19 cellular contexts compared by ENCODE assay signal in the genomic region with DNA sequence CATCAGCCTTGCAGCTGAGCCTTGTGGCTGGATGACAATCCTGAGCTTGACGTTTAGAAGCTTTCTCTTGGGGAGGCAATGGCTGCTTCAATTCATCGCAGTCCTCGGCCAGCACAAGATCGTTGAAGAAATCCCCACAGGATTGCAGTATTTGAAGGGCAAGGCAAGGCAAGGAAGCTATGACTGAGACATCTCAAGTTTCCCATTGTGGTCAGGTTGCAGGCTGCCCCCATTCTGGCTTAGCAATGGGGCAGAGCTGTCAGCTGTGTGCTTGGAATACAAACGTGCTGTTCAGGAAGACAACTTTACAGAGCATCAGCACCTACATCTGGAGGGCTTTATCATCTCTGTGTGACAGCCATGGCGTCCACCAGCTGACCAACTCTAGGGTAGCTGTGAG.
DNase-seq lines count a peak whose midpoint lies in the region; ATAC-seq and TF ChIP-seq lines count a peak whose summit lies in the region.
"Had no signal": no experiment of that assay in that cellular context is flagged by ENCODE, and none has a peak within 500 bp of the region (broad histone marks: within the 10 kb centered on the region; RNA-seq: fewer than 3 reads in every experiment).

No MANE protein-coding gene starts in this region.

- H3K27ac Mint-ChIP-seq in nephron = peak overlapping the region in 2 of 3 experiments; percentile 2 to 37
- no peak overlapping the region for H3K27ac Mint-ChIP-seq in activated naive CD8-positive, alpha-beta T cell treated with anti-CD3 and anti-CD28 coated beads, Interleukin-2, amount 50 U/mL, for 24 hours
- H3K27ac Mint-ChIP-seq: IgD-negative memory B cell; immature natural killer cell; naive thymus-derived CD4-positive, alpha-beta T cell had no signal

- ATAC-seq in activated naive CD8-positive, alpha-beta T cell treated with anti-CD3 and anti-CD28 coated beads, Interleukin-2, amount 50 U/mL, for 24 hours = no peak
- ATAC-seq: naive thymus-derived CD4-positive, alpha-beta T cell had no signal

- TF ChIP-seq CTCF in brain microvascular endothelial cell (IDR thresholded peaks at IDR 0.05; ENCODE audit: low read depth, low read length, missing control alignments) (no peak), nephron (IDR thresholded peaks at IDR 0.05; ENCODE audit: unreplicated experiment in 3 of 3) (no peak)

- H3K27me3 ChIP-seq in brain microvascular endothelial cell (replicated peaks) = no peaks in the 10 kb centered on the region

- in situ Hi-C loops in brain microvascular endothelial cell (cut with HindIII; ENCODE audit: low pct_ligation_motif_present, low sequenced_read_pairs) = no loop called here

- no peak overlapping the region for H3K27ac ChIP-seq in brain microvascular endothelial cell

- no peak overlapping the region for H3K4me3 ChIP-seq in brain microvascular endothelial cell (ENCODE audit: low read depth, low read length)
- H3K4me3 ChIP-seq: lung had no signal

- no peaks in the 10 kb centered on the region for H3K27me3 Mint-ChIP-seq in nephron (ENCODE audit: low read depth)
- H3K27me3 Mint-ChIP-seq in activated naive CD8-positive, alpha-beta T cell treated with anti-CD3 and anti-CD28 coated beads, Interleukin-2, amount 50 U/mL, for 24 hours = no peaks in the 10 kb centered on the region
- H3K27me3 Mint-ChIP-seq: IgD-negative memory B cell; naive thymus-derived CD4-positive, alpha-beta T cell had no signal

- H3K4me1 Mint-ChIP-seq in nephron = peaks cover 34% of the 10 kb centered on the region
- H3K4me1 Mint-ChIP-seq in activated naive CD8-positive, alpha-beta T cell treated with anti-CD3 and anti-CD28 coated beads, Interleukin-2, amount 50 U/mL, for 24 hours = no peaks in the 10 kb centered on the region
- H3K4me1 Mint-ChIP-seq: IgD-negative memory B cell, immature natural killer cell had no signal

- H3K36me3 Mint-ChIP-seq in nephron (ENCODE audit: low read depth) = no peaks in the 10 kb centered on the region
- no peaks in the 10 kb centered on the region for H3K36me3 Mint-ChIP-seq in activated naive CD8-positive, alpha-beta T cell treated with anti-CD3 and anti-CD28 coated beads, Interleukin-2, amount 50 U/mL, for 24 hours (ENCODE audit: low read depth)
- H3K36me3 Mint-ChIP-seq: immature natural killer cell had no signal

- H3K9me3 Mint-ChIP-seq in nephron = no peaks in the 10 kb centered on the region
- H3K9me3 Mint-ChIP-seq in activated naive CD8-positive, alpha-beta T cell treated with anti-CD3 and anti-CD28 coated beads, Interleukin-2, amount 50 U/mL, for 24 hours = no peaks in the 10 kb centered on the region
- H3K9me3 Mint-ChIP-seq: IgD-negative memory B cell, immature natural killer cell had no signal

- DNase-seq in Kasumi-1 (lab: John Stamatoyannopoulos, UW) = peak; percentile 8 to 16
- DNase-seq in brain microvascular endothelial cell = peak; percentile 49
- peak; percentile 77 for DNase-seq in stromal cell of bone marrow (ENCODE audit: low read depth)
- no peak for DNase-seq in NCI-H345 (lab: John Stamatoyannopoulos, UW)
- DNase-seq in COLO829 (ENCODE audit: low spot score) = no peak
- DNase-seq in activated naive CD8-positive, alpha-beta T cell treated with anti-CD3 and anti-CD28 coated beads, Interleukin-2, amount 50 U/mL, for 24 hours = no peak
- DNase-seq: activated CD4-positive, alpha-beta T cell treated with anti-CD3 and anti-CD28 coated beads for 48 hours; activated naive CD4-positive, alpha-beta T cell treated with Interleukin-2 at 50 U/mL for 16 hours; dermis blood vessel endothelial cell; immature natural killer cell; naive thymus-derived CD4-positive, alpha-beta T cell; NCI-H1092; NCI-H2081; SK-N-SH; stimulated activated CD4-positive, alpha-beta T cell treated with anti-CD3 and anti-CD28 coated beads, Interleukin-2, amount 100 ng/mL, for 24 hours; T-helper 9 cell had no signal

- no peaks in the 10 kb centered on the region for H3K36me3 ChIP-seq in brain microvascular endothelial cell (replicated peaks)

- no peak overlapping the region for H3K4me3 Mint-ChIP-seq in nephron
- no peak overlapping the region for H3K4me3 Mint-ChIP-seq in activated naive CD8-positive, alpha-beta T cell treated with anti-CD3 and anti-CD28 coated beads, Interleukin-2, amount 50 U/mL, for 24 hours
- H3K4me3 Mint-ChIP-seq: IgD-negative memory B cell; immature natural killer cell; naive thymus-derived CD4-positive, alpha-beta T cell had no signal

Comparison
In these comparisons a context has a peak if more than half of its experiments do, and no peak if none do; other contexts are left out.
1. DNase-seq: peak in Kasumi-1 (2 of 2), brain microvascular endothelial cell (single experiment) and stromal cell of bone marrow (single experiment); none in NCI-H345 (single experiment), COLO829 (single experiment) and activated naive CD8-positive, alpha-beta T cell treated with anti-CD3 and anti-CD28 coated beads, Interleukin-2, amount 50 U/mL, for 24 hours (single experiment).